In the genomic region with DNA sequence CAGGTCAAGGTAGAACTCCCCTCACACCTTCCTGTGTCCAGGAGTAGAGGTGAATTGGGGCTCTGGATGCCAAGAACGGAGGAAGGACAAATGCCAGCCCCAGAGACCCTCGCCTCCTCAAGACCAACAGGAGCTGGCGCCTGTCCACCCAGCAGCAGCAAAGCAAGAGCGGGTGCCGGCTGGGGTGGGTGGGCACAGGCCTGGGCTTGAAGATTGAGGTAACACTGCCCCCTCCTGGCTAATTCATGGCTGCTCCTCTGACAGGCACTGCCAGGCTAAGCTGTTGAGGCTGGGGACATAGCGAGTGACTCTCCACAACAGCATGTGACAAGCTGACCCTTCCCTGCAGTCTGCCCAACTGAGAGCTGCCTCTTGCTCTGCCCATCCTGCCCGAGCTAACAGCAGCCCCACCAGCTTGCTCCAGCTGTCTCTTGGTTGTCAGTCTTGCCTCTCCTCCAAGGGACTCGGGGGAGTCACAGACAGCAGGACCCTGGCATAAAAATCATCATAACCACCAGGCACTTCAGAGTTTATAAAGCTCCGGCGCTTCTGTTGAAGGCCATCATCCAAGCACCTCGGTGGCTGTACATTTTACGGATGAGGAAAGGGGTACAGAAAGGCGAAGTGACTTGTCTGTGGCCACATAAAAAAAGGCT, we compare ENCODE assay signal across 8 cellular contexts.
DNase-seq lines count a peak whose midpoint lies in the region; ATAC-seq, FAIRE-seq and TF ChIP-seq lines count a peak whose summit lies in the region.
"Not testable (repeated sequence)": the region's sequence is repeated elsewhere in the genome, so short reads cannot be mapped to it uniquely, and the experiment has no call there.

No MANE protein-coding gene starts in this region.

- not testable (repeated sequence) for H3K9me3 Mint-ChIP-seq in activated T-cell treated with anti-CD3 and anti-CD28 coated beads, Interleukin-2, amount 50 U/mL, for 24 hours

- TF ChIP-seq CTCF in AG04449 (IDR thresholded peaks at IDR 0.05; ENCODE audit: insufficient read depth, low read length, missing control alignments) (peak; percentile 67), GM12873 (IDR thresholded peaks at IDR 0.05; ENCODE audit: insufficient read depth, low read depth, low read length, missing control alignments) (peak; percentile 81), RWPE1 (conservative IDR thresholded peaks at IDR 0.05; ENCODE audit: low read depth) (peak; percentile 42), epithelial cell of esophagus (IDR thresholded peaks at IDR 0.05; ENCODE audit: insufficient read depth, low read depth, low read length, missing control alignments) (peak; percentile 49)

- peak overlapping the region; percentile 66; the same call in 1 of the 2 replicates for H3K27ac ChIP-seq in RWPE1
- H3K27ac ChIP-seq in small intestine (ENCODE audit: low read depth in 1 of 2, low read length in 1 of 2) = not testable (repeated sequence)

- not testable (repeated sequence) for H3K27me3 Mint-ChIP-seq in activated T-cell treated with anti-CD3 and anti-CD28 coated beads, Interleukin-2, amount 50 U/mL, for 24 hours

- not testable (repeated sequence) for FAIRE-seq in small intestine (lab: Jason Lieb, UNC)

- not testable (repeated sequence) for H3K36me3 ChIP-seq in small intestine (ENCODE audit: control insufficient read depth in 2 of 2, insufficient read depth in 2 of 2, low read length in 2 of 2)

- H3K4me3 Mint-ChIP-seq in activated T-cell treated with anti-CD3 and anti-CD28 coated beads, Interleukin-2, amount 50 U/mL, for 24 hours = not testable (repeated sequence)

- ATAC-seq in left colon = peak; percentile 53

- H3K36me3 Mint-ChIP-seq in activated T-cell treated with anti-CD3 and anti-CD28 coated beads, Interleukin-2, amount 50 U/mL, for 24 hours (ENCODE audit: low read depth) = not testable (repeated sequence)

- H3K4me3 ChIP-seq in AG04449 (ENCODE audit: low read depth, low read length); epithelial cell of esophagus (ENCODE audit: low read length); small intestine (ENCODE audit: low read depth in 1 of 2, low read length in 2 of 2): not testable (repeated sequence)

- 32 to 37% (median 34%) methylated on average over 10 to 13 of the region's 13 CpGs for WGBS in small intestine, 3 donors

- CTCF ChIA-PET in AG04449 (lab: Yijun Ruan, JAX) = interaction anchor here (0.7 to 2.5 kb wide), 5 partner anchors 11 to 241 kb away, joined by 3 to 13 read pairs (median 3); no protein-coding TSS in a partner anchor
- CTCF ChIA-PET in RWPE1 (lab: Yijun Ruan, JAX) = interaction anchor here (1.0 kb wide), 1 partner anchor 29 kb away, joined by 4 read pairs; no protein-coding TSS in a partner anchor

- DNase-seq in AG04449 (ENCODE audit: low read depth, low spot score); RWPE1 (ENCODE audit: low spot score): not testable (repeated sequence)
- DNase-seq in NCI-H1092 treated with DMSO at 0.1 percent for 48 hours (lab: John Stamatoyannopoulos, UW) (peak; percentile 46), epithelial cell of esophagus (ENCODE audit: low read depth) (peak; percentile 55), left colon (peak in 1 of 2 donors; percentile 65), small intestine (peak; percentile 33)
- DNase-seq in activated T-cell treated with anti-CD3 and anti-CD28 coated beads, Interleukin-2, amount 50 U/mL, for 24 hours = peak; percentile 58

- H3K9me3 ChIP-seq in small intestine (ENCODE audit: control insufficient read depth, low read depth) = not testable (repeated sequence)

- POLR2A ChIA-PET in AG04449 (lab: Yijun Ruan, JAX) = interaction anchor here (0.6 kb wide), 1 partner anchor 1688 kb away, joined by 3 read pairs; no protein-coding TSS in a partner anchor
- POLR2A ChIA-PET in RWPE1 (lab: Yijun Ruan, JAX; ENCODE audit: low non-redundant PET) = not testable (repeated sequence)

- H3K27me3 ChIP-seq in small intestine (ENCODE audit: control insufficient read depth in 2 of 2, insufficient read depth in 2 of 2, low read length in 2 of 2) = not testable (repeated sequence)

- H3K4me1 ChIP-seq in small intestine (ENCODE audit: control insufficient read depth in 2 of 2, insufficient read depth in 1 of 2, low read depth in 1 of 2, low read length in 1 of 2) = not testable (repeated sequence)

- H3K4me1 Mint-ChIP-seq in activated T-cell treated with anti-CD3 and anti-CD28 coated beads, Interleukin-2, amount 50 U/mL, for 24 hours (ENCODE audit: low read depth) = not testable (repeated sequence)

- not testable (repeated sequence) for H3K27ac Mint-ChIP-seq in activated T-cell treated with anti-CD3 and anti-CD28 coated beads, Interleukin-2, amount 50 U/mL, for 24 hours

- intact Hi-C loops in left colon (cut with DNase I, micrococcal nuclease) = not testable (repeated sequence)
